1 cellular context compared by ENCODE assay signal in the genomic region with DNA sequence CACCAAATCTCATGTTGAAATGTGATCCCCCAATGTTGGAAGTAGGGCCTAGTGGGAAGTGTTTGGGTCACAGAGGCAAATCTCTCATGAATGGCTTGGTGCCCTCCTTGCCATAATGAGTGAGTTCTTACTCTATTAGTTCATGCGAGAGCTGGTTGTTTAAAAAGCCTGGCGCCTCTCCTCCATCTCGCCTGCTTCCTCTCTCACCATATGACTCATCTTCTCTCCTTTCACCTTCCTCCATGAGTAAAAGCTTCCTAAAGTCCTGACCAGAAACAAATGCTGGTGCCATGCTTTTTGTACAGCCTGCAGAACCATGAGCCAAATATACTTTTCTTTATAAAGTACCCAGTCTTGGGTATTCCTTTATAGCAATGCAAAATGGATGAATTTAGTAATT.
TF ChIP-seq lines count a peak whose summit lies in the region.

No MANE protein-coding gene starts in this region.

TF ChIP-seq in IMR-90, 13 proteins besides CTCF, POLR2A, EP300 and RAD21 (continued from another document):
- TF ChIP-seq CHD1 (IDR thresholded peaks at IDR 0.05; ENCODE audit: low read depth, low read length) (no peak), RCOR1 (IDR thresholded peaks at IDR 0.05; ENCODE audit: insufficient replicate concordance, low read length) (no peak), FOS (IDR thresholded peaks at IDR 0.05; ENCODE audit: low read depth, low read length) (0 out of 2 replicates have a peak, but pooled peaks have one; percentile 46), CEBPB (IDR thresholded peaks at IDR 0.05; ENCODE audit: low read depth, low read length) (no peak), MAFK (IDR thresholded peaks at IDR 0.05; ENCODE audit: low read depth, low read length) (no peak), MAZ (IDR thresholded peaks at IDR 0.05; ENCODE audit: borderline replicate concordance, low read depth, low read length) (no peak)
